In genomic region chr2:102122115-102122514, GRCh38 we compare ENCODE assay signal across 11 cellular contexts. TPM values are rescaled to one million over a fixed set of nuclear protein-coding genes. Genes with fewer than 3 reads are reported as not detected.
DNase-seq lines count a peak whose midpoint lies in the region; ATAC-seq, FAIRE-seq and TF ChIP-seq lines count a peak whose summit lies in the region.
"Had no signal": no experiment of that assay in that cellular context is flagged by ENCODE, and none has a peak within 500 bp of the region (broad histone marks: within the 10 kb centered on the region; RNA-seq: fewer than 3 reads in every experiment).

No MANE protein-coding gene starts in this region.

- TF ChIP-seq CTCF in A549 (IDR thresholded peaks at IDR 0.05) = no peak
- TF ChIP-seq CTCF in PC-9 (conservative IDR thresholded peaks at IDR 0.05) = no peak
- no peak for TF ChIP-seq CTCF in colonic mucosa (IDR thresholded peaks at IDR 0.05)

- H3K36me3 ChIP-seq in PC-9 (ENCODE audit: low read depth) (no peaks in the 10 kb centered on the region), colonic mucosa (no peaks in the 10 kb centered on the region)
- H3K36me3 ChIP-seq: BLaER1 treated with 17β-estradiol and CSF1 and Interleukin-3, amounts not matched to agents 10 nM and 100 nM had no signal

- no TSS peak for BruUV-seq in PC-9 (replicated peaks; lab: Mats Ljungman, UMichigan)

- H3K79me2 ChIP-seq in PC-9 (ENCODE audit: low read depth) = no peaks in the 10 kb centered on the region

- POLR2A ChIA-PET in A549 (lab: Yijun Ruan, JAX) = no interaction called here
- POLR2A ChIA-PET in PC-9 (lab: Charles Lee; ENCODE audit: unreplicated experiment) = interaction anchor here (0.5 kb wide), 1 partner anchor 10 kb away, joined by 5 read pairs; no protein-coding TSS in a partner anchor

- H2AFZ ChIP-seq in PC-9 = no peak overlapping the region

- H3K27me3 ChIP-seq in PC-9 (ENCODE audit: insufficient read depth, low read depth) (no peaks in the 10 kb centered on the region), colonic mucosa (no peaks in the 10 kb centered on the region)
- H3K27me3 ChIP-seq: BLaER1 treated with 17β-estradiol and CSF1 and Interleukin-3, amounts not matched to agents 10 nM and 100 nM had no signal

- intact Hi-C loops in PC-9 (cut with micrococcal nuclease; ENCODE audit: unreplicated experiment) = no loop called here
- intact Hi-C loops in colonic mucosa (cut with DNase I) = no loop called here

- peak; percentile 47 to 63; a peak in 4 of 6 replicates for ATAC-seq in A549
- ATAC-seq: K562 had no signal

- whole genome bisulfite sequencing in A549 (ENCODE audit: missing lambda C conversion rate) = 67% methylated on average over 3 of the region's 3 CpGs

- no peak for FAIRE-seq in A549 (lab: Jason Lieb, UNC)
- FAIRE-seq: K562 had no signal

- H3K4me1 ChIP-seq in A549 = peaks cover 44% of the 10 kb centered on the region
- H3K4me1 ChIP-seq in PC-9 (replicated peaks; ENCODE audit: insufficient read depth) = peaks cover 29% of the 10 kb centered on the region
- H3K4me1 ChIP-seq in colonic mucosa = peaks cover 4% of the 10 kb centered on the region

- H3K9me3 ChIP-seq in A549 (no peaks in the 10 kb centered on the region), PC-9 (ENCODE audit: insufficient read depth, low read depth) (peaks cover 11% of the 10 kb centered on the region; the same call in 1 of the 2 replicates), colonic mucosa (no peaks in the 10 kb centered on the region)

- DNase-seq in A549 (ENCODE audit: low read depth in 1 of 2, low spot score in 1 of 2) = no peak
- peak in 1 of 2 experiments; percentile 66 for DNase-seq in PC-9
- DNase-seq in fibroblast of gingiva (ENCODE audit: low read depth) = peak; percentile 92
- peak; percentile 86 for DNase-seq in non-pigmented ciliary epithelial cell (ENCODE audit: low read depth)
- DNase-seq in ecto neural progenitor cell (ENCODE audit: low spot score) = no peak
- DNase-seq in OCI-M2 (lab: John Stamatoyannopoulos, UW; ENCODE audit: unreplicated experiment) = no peak
- DNase-seq in islet precursor cell = no peak
- DNase-seq in colonic mucosa = no peak
- DNase-seq: NCI-H69 had no signal

- no peak for TF ChIP-seq POLR2A in A549 (IDR thresholded peaks at IDR 0.05; ENCODE audit: low read length)

- H3K4me2 ChIP-seq in A549 = peak overlapping the region; percentile 65
- H3K4me2 ChIP-seq in PC-9 = peak overlapping the region; percentile 27; the same call in 1 of the 2 replicates
- H3K4me2 ChIP-seq: BLaER1 treated with 17β-estradiol and CSF1 and Interleukin-3, amounts not matched to agents 10 nM and 100 nM had no signal

- CTCF ChIA-PET in A549 (lab: Yijun Ruan, JAX) (interaction anchor here (1.8 to 2.7 kb wide), 2 partner anchors 44 to 101 kb away, joined by 5 to 15 read pairs; no protein-coding TSS in a partner anchor), PC-9 (lab: Charles Lee) (no interaction called here)

- H3F3A ChIP-seq in PC-9 (ENCODE audit: insufficient read depth, low read depth) = peaks cover 18% of the 10 kb centered on the region

- H3K4me3 ChIP-seq in A549 (no peak overlapping the region), PC-9 (no peak overlapping the region), colonic mucosa (no peak overlapping the region)
- H3K4me3 ChIP-seq: BLaER1 treated with 17β-estradiol and CSF1 and Interleukin-3, amounts not matched to agents 10 nM and 100 nM; K562 had no signal

- H3K9me2 ChIP-seq in PC-9 (ENCODE audit: insufficient read depth) = no peaks in the 10 kb centered on the region

- peak overlapping the region; percentile 66 to 76 for H3K27ac ChIP-seq in A549
- H3K27ac ChIP-seq in PC-9 = peak overlapping the region; percentile 71
- no peak overlapping the region for H3K27ac ChIP-seq in colonic mucosa
- H3K27ac ChIP-seq: BLaER1 treated with 17β-estradiol and CSF1 and Interleukin-3, amounts not matched to agents 10 nM and 100 nM had no signal

- TF ChIP-seq RAD21 in A549 (conservative IDR thresholded peaks at IDR 0.05 in 1 of 2, IDR thresholded peaks at IDR 0.05 in 1 of 2) = no peak

- H3K9ac ChIP-seq in colonic mucosa (ENCODE audit: low read depth in 2 of 2, low read length in 2 of 2) = no peak overlapping the region
- H3K9ac ChIP-seq: BLaER1 treated with 17β-estradiol and CSF1 and Interleukin-3, amounts not matched to agents 10 nM and 100 nM had no signal

- no peaks in the 10 kb centered on the region for H4K20me1 ChIP-seq in PC-9 (ENCODE audit: insufficient read depth)
- H4K20me1 ChIP-seq: BLaER1 treated with 17β-estradiol and CSF1 and Interleukin-3, amounts not matched to agents 10 nM and 100 nM had no signal

- no peak for TF ChIP-seq EP300 in A549 (IDR thresholded peaks at IDR 0.05)

TF ChIP-seq in A549, 52 proteins besides CTCF, POLR2A, EP300 and RAD21:
- no peak for TF ChIP-seq HES2 (IDR thresholded peaks at IDR 0.05)
- TF ChIP-seq FOSL2 (IDR thresholded peaks at IDR 0.05) = no peak
- TF ChIP-seq FOSL2 (CRISPR knock-in tag; IDR thresholded peaks at IDR 0.05) = 0 out of 2 replicates have a peak, but pooled peaks have one; percentile 5

RNA-seq across cellular contexts. Expression of gene IL1R1, which starts 20.4 kb away (rescaled TPM):
- polyA plus RNA-seq in A549 (2011; rRNA removed) (34.7 and 38.0 TPM in 2 replicates), A549 (2017; fragmentation: RNase III; extraction: RNeasy Plus Mini Kit Qiagen cat#74134 plus additional on column Dnase treatment) (25.3 to 35.9 TPM (median 32.5 TPM) in 3 replicates)
- polyA plus RNA-seq in A549 (2012; cell fraction: cytosol; rRNA removed) = 11.8 and 16.3 TPM in 2 replicates
- polyA plus RNA-seq in A549 (2012; cell fraction: nucleus; rRNA removed) = 8.9 and 11.5 TPM in 2 replicates
- polyA minus RNA-seq in A549 (2011; rRNA and poly(A)+ RNA removed) = 16.1 and 16.2 TPM in 2 replicates
- total RNA-seq in PC-9 (2021) (5.0 and 6.5 TPM in 2 replicates), colonic mucosa (10 to 100 TPM; 13.9 to 23.9 TPM)

Comparison
In these comparisons a context has a peak if more than half of its experiments do, and no peak if none do; other contexts are left out.
1. DNase-seq: peak in fibroblast of gingiva (single experiment) and non-pigmented ciliary epithelial cell (single experiment); none in A549 (0 of 2), ecto neural progenitor cell (single experiment), OCI-M2 (single experiment), islet precursor cell (single experiment) and colonic mucosa (single experiment).